In genomic region chrX:106611323-106611681, GRCh38 we compare ENCODE assay signal across 8 cellular contexts. TPM values are rescaled to one million over a fixed set of nuclear protein-coding genes. Genes with fewer than 3 reads are reported as not detected.
A peak's percentile ranks its signal among the peaks of the same experiment; 100 is the strongest.
DNase-seq lines count a peak whose midpoint lies in the region; ATAC-seq and TF ChIP-seq lines count a peak whose summit lies in the region.

No MANE protein-coding gene starts in this region.

- CTCF ChIA-PET in CD8-positive, alpha-beta memory T cell (lab: Charles Lee): interaction anchor here (1.1 to 2.4 kb wide), 2 partner anchors 126 to 130 kb away, joined by 3 to 9 read pairs; no protein-coding TSS in a partner anchor

- no peak for ATAC-seq in omental fat pad (ENCODE audit: low FRiP score)

- H3K9me3 Mint-ChIP-seq in CD8-positive, alpha-beta memory T cell: no peaks in the 10 kb centered on the region

- peaks cover 19 to 43% (median 28%) of the 10 kb centered on the region in 3 donors for H3K4me1 Mint-ChIP-seq in CD8-positive, alpha-beta memory T cell

- WGBS in hepatocyte (ENCODE audit: low lambda C conversion rate, missing lambda C conversion rate): 71% methylated on average over 1 of the region's 1 CpG

- H3K9ac ChIP-seq in subcutaneous abdominal adipose tissue (ENCODE audit: low read length in 5 of 5): no peak overlapping the region

- H3K27ac Mint-ChIP-seq in CD8-positive, alpha-beta memory T cell: peak overlapping the region; percentile 89 to 98 (median 95)

- H3K27me3 ChIP-seq in CD8-positive, alpha-beta memory T cell (ENCODE audit: insufficient read depth, low read length, poor library complexity, severe bottlenecking): no peaks in the 10 kb centered on the region
- H3K27me3 ChIP-seq in H7 (ENCODE audit: control insufficient read depth, insufficient read depth, low read length): peaks cover 10% of the 10 kb centered on the region
- no peaks in the 10 kb centered on the region for H3K27me3 ChIP-seq in SJSA1 (replicated peaks)
- no peaks in the 10 kb centered on the region for H3K27me3 ChIP-seq in hepatocyte
- H3K27me3 ChIP-seq in subcutaneous abdominal adipose tissue (ENCODE audit: control insufficient read depth in 5 of 5, insufficient read depth in 4 of 5, low read length in 5 of 5): peaks cover 0 to 13% (median 9%) of the 10 kb centered on the region in 5 donors

- TF ChIP-seq CTCF in hepatocyte (IDR thresholded peaks at IDR 0.05; ENCODE audit: poor library complexity) (no peak), omental fat pad (IDR thresholded peaks at IDR 0.05) (no peak)

- peak overlapping the region; percentile 92 to 98 (median 93) for H3K4me3 Mint-ChIP-seq in CD8-positive, alpha-beta memory T cell

- peak overlapping the region; percentile 69 for H3K27ac ChIP-seq in CD8-positive, alpha-beta memory T cell (ENCODE audit: low read depth, low read length)
- no peak overlapping the region for H3K27ac ChIP-seq in SJSA1
- peak overlapping the region; percentile 9 for H3K27ac ChIP-seq in hepatocyte
- H3K27ac ChIP-seq in subcutaneous abdominal adipose tissue (ENCODE audit: low read depth, low read length): no peak overlapping the region

- peaks cover 0 to 6% (median 0%) of the 10 kb centered on the region in 3 donors for H3K36me3 Mint-ChIP-seq in CD8-positive, alpha-beta memory T cell

- H3K4me3 ChIP-seq in CD8-positive, alpha-beta memory T cell (ENCODE audit: low read length): peak overlapping the region; percentile 95
- H3K4me3 ChIP-seq in H7 (ENCODE audit: insufficient read depth, low read depth, low read length) (peak overlapping the region; percentile 57; the same call in 1 of the 2 replicates), SJSA1 (peak overlapping the region; percentile 33), hepatocyte (peak overlapping the region; percentile 28), subcutaneous abdominal adipose tissue (ENCODE audit: low read depth in 1 of 5, low read length in 5 of 5) (peak overlapping the region; percentile 40 to 76 (median 60))

- POLR2A ChIA-PET in CD8-positive, alpha-beta memory T cell (lab: Charles Lee): no interaction called here

- no peak for DNase-seq in CD8-positive, alpha-beta memory T cell
- DNase-seq in H7: no peak
- DNase-seq in SJSA1 (ENCODE audit: low read depth in 1 of 2, low spot score in 2 of 2): no peak
- no peak for DNase-seq in hepatocyte (ENCODE audit: low spot score)
- DNase-seq in NCI-H510A (lab: John Stamatoyannopoulos, UW): no peak
- DNase-seq in omental fat pad (ENCODE audit: low spot score): no peak
- no peak for DNase-seq in dedifferentiated amniotic fluid mesenchymal stem cell (ENCODE audit: extremely low spot score)

- H3K9me3 ChIP-seq in CD8-positive, alpha-beta memory T cell (ENCODE audit: low read length): no peaks in the 10 kb centered on the region
- no peaks in the 10 kb centered on the region for H3K9me3 ChIP-seq in SJSA1 (replicated peaks)
- H3K9me3 ChIP-seq in hepatocyte (ENCODE audit: low read depth): no peaks in the 10 kb centered on the region
- H3K9me3 ChIP-seq in subcutaneous abdominal adipose tissue (ENCODE audit: control insufficient read depth in 5 of 5, low read length in 5 of 5): no peaks in the 10 kb centered on the region

- no peaks in the 10 kb centered on the region for H3K36me3 ChIP-seq in CD8-positive, alpha-beta memory T cell (ENCODE audit: insufficient read depth, low read length)
- H3K36me3 ChIP-seq in H7 (replicated peaks; ENCODE audit: control insufficient read depth, insufficient read depth, low read length) (no peaks in the 10 kb centered on the region), SJSA1 (no peaks in the 10 kb centered on the region), hepatocyte (replicated peaks; ENCODE audit: insufficient read depth, low read depth) (no peaks in the 10 kb centered on the region), subcutaneous abdominal adipose tissue (ENCODE audit: control insufficient read depth in 5 of 5, insufficient read depth in 5 of 5, low read length in 5 of 5) (no peaks in the 10 kb centered on the region)

- peak overlapping the region; percentile 84 for H2AFZ ChIP-seq in hepatocyte

- no peaks in the 10 kb centered on the region for H3K4me1 ChIP-seq in CD8-positive, alpha-beta memory T cell (ENCODE audit: insufficient read depth, low read length)
- no peaks in the 10 kb centered on the region; the same call in 1 of the 2 replicates for H3K4me1 ChIP-seq in SJSA1 (replicated peaks)
- no peaks in the 10 kb centered on the region for H3K4me1 ChIP-seq in hepatocyte (ENCODE audit: insufficient read depth)
- peaks cover 0 to 8% (median 6%) of the 10 kb centered on the region in 5 donors for H3K4me1 ChIP-seq in subcutaneous abdominal adipose tissue (ENCODE audit: control insufficient read depth in 5 of 5, insufficient read depth in 5 of 5, low read length in 5 of 5)

- no peaks in the 10 kb centered on the region for H3K79me2 ChIP-seq in hepatocyte

- peak overlapping the region; percentile 87 for H3K4me2 ChIP-seq in hepatocyte

- H3K9me2 ChIP-seq in hepatocyte (replicated peaks; ENCODE audit: insufficient read depth): no peaks in the 10 kb centered on the region

- no peaks in the 10 kb centered on the region for H4K20me1 ChIP-seq in hepatocyte (ENCODE audit: insufficient read depth, poor library complexity, severe bottlenecking)

- H3K27me3 Mint-ChIP-seq in CD8-positive, alpha-beta memory T cell: peaks cover 0 to 9% of the 10 kb centered on the region in 2 donors

RNA-seq across cellular contexts. Expression of gene RADX, which starts 0.5 kb away (rescaled TPM):
- total RNA-seq in CD8-positive, alpha-beta memory T cell: 1 to 10 TPM; 6.7 to 6.8 TPM
- polyA plus RNA-seq in CD8-positive, alpha-beta memory T cell: 2.4 TPM
- total RNA-seq in H7 (2014; rRNA removed; shearing (Covaris generic)): 5.0 and 7.2 TPM in 2 replicates
- 0.61 and 0.85 TPM in 2 replicates for total RNA-seq in SJSA1 (2014; rRNA removed; shearing (Covaris generic))
- total RNA-seq in hepatocyte (2.6 and 4.2 TPM in 2 replicates), omental fat pad (1 to 10 TPM; 1.2 to 4.3 (median 2.4) TPM)
- polyA plus RNA-seq in hepatocyte: 2.1 and 2.9 TPM in 2 replicates

Comparison
In these comparisons a context has a peak if more than half of its experiments do, and no peak if none do; other contexts are left out.
1. H3K27ac ChIP-seq: peak in CD8-positive, alpha-beta memory T cell (single experiment) and hepatocyte (single experiment); none in SJSA1 (single experiment) and subcutaneous abdominal adipose tissue (single experiment).
2. H3K4me3 ChIP-seq: peak in every context shown above with its lines; median percentile 95 in CD8-positive, alpha-beta memory T cell; 60 in subcutaneous abdominal adipose tissue; 57 in H7; 33 in SJSA1; 28 in hepatocyte.